Comparison of ENCODE assay signal across 15 cellular contexts in the genomic region with DNA sequence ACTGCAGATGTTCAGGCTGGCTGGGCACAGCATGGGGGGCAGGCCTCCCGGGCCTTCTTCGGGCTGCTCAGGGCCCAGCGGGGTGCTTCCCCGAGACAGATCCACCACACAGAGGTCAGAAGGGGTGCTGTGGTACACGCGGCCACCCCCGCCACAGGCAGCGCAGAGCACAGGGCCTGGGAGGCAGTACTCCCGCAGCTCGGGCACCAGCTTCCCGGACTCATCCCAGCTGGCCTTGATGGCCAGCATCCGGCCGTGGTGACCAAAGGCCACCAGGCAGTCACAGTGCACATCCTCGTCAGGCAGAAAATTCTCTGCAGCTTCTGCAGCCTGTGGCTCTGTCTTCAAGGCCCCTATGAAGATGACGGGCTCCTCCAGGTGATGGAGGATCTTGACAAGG. TPM values are rescaled to one million over a fixed set of nuclear protein-coding genes. Genes with fewer than 3 reads are reported as not detected.
DNase-seq lines count a peak whose midpoint lies in the region; ATAC-seq and TF ChIP-seq lines count a peak whose summit lies in the region.
"Had no signal": no experiment of that assay in that cellular context is flagged by ENCODE, and none has a peak within 500 bp of the region (broad histone marks: within the 10 kb centered on the region; RNA-seq: fewer than 3 reads in every experiment).

No MANE protein-coding gene starts in this region.

- H3K4me1 ChIP-seq in spleen (peaks cover 19 to 63% (median 50%) of the 10 kb centered on the region in 6 donors), MM.1S (ENCODE audit: low read length) (peaks cover 16% of the 10 kb centered on the region; the same call in 1 of the 2 replicates)

- H3K4me3 ChIP-seq in spleen, result peak overlapping the region in 4 of 8 donors; percentile 5 to 98 (median 50)
- no peak overlapping the region for H3K4me3 ChIP-seq in MM.1S (ENCODE audit: low read length)
- H3K4me3 ChIP-seq: PC-9 had no signal

- peaks cover 11% of the 10 kb centered on the region for H3K36me3 Mint-ChIP-seq in activated naive CD4-positive, alpha-beta T cell treated with anti-CD3 and anti-CD28 coated beads, Interleukin-2, amount 10 ng/mL, durations not matched to agents 7 days and 5 days
- peaks cover 19% of the 10 kb centered on the region for H3K36me3 Mint-ChIP-seq in activated CD8-positive, alpha-beta T cell treated with anti-CD3 and anti-CD28 coated beads for 36 hours (ENCODE audit: low read depth)
- H3K36me3 Mint-ChIP-seq in glutamatergic neuron (ENCODE audit: unreplicated experiment), result no peaks in the 10 kb centered on the region

- H3K27ac ChIP-seq in spleen (peak overlapping the region in 6 of 8 donors; percentile 4 to 94 (median 76)), MM.1S (ENCODE audit: low read length) (no peak overlapping the region)
- H3K27ac ChIP-seq: PC-9, vagina had no signal

- no peak overlapping the region for H3K4me2 ChIP-seq in MM.1S (ENCODE audit: low read depth, low read length)

- H3K79me2 ChIP-seq in MM.1S (ENCODE audit: low read length), result peaks cover 27% of the 10 kb centered on the region

- no peaks in the 10 kb centered on the region for H4K20me1 ChIP-seq in MM.1S (ENCODE audit: insufficient read depth, low read length)

- peaks cover 41% of the 10 kb centered on the region for H3K4me1 Mint-ChIP-seq in activated naive CD4-positive, alpha-beta T cell treated with anti-CD3 and anti-CD28 coated beads, Interleukin-2, amount 10 ng/mL, durations not matched to agents 7 days and 5 days
- peaks cover 35% of the 10 kb centered on the region for H3K4me1 Mint-ChIP-seq in activated CD8-positive, alpha-beta T cell treated with anti-CD3 and anti-CD28 coated beads for 36 hours (ENCODE audit: low read depth)
- H3K4me1 Mint-ChIP-seq in glutamatergic neuron (ENCODE audit: low read depth, unreplicated experiment), result peaks cover 10% of the 10 kb centered on the region

- intact Hi-C loops in activated CD8-positive, alpha-beta T cell treated with anti-CD3 and anti-CD28 coated beads for 36 hours (cut with micrococcal nuclease), result no loop called here
- intact Hi-C loops in spleen (cut with DNase I; ENCODE audit: low total_unique reads), result no loop called here

- H3K9me3 ChIP-seq in spleen (no peaks in the 10 kb centered on the region), MM.1S (replicated peaks; ENCODE audit: insufficient read depth, low read length) (no peaks in the 10 kb centered on the region)
- H3K9me3 ChIP-seq: vagina had no signal

- POLR2A ChIA-PET in activated CD8-positive, alpha-beta T cell treated with anti-CD3 and anti-CD28 coated beads for 36 hours (lab: Charles Lee), result interaction anchor here (0.5 to 4.1 kb wide), 4 partner anchors 11 to 35 kb away, joined by 3 to 22 read pairs (median 8); no protein-coding TSS in a partner anchor

- H3K27me3 ChIP-seq in spleen (replicated peaks in 1 of 7), result no peaks in the 10 kb centered on the region
- no peaks in the 10 kb centered on the region for H3K27me3 ChIP-seq in MM.1S (replicated peaks; ENCODE audit: insufficient read depth, low read length)
- H3K27me3 ChIP-seq: vagina had no signal

- H3K9me3 Mint-ChIP-seq in activated naive CD4-positive, alpha-beta T cell treated with anti-CD3 and anti-CD28 coated beads, Interleukin-2, amount 10 ng/mL, durations not matched to agents 7 days and 5 days, result no peaks in the 10 kb centered on the region
- no peaks in the 10 kb centered on the region for H3K9me3 Mint-ChIP-seq in activated CD8-positive, alpha-beta T cell treated with anti-CD3 and anti-CD28 coated beads for 36 hours
- H3K9me3 Mint-ChIP-seq in glutamatergic neuron (ENCODE audit: unreplicated experiment), result peaks cover 14% of the 10 kb centered on the region

- DNase-seq in activated naive CD4-positive, alpha-beta T cell treated with anti-CD3 and anti-CD28 coated beads, Interleukin-2, amount 10 ng/mL, durations not matched to agents 7 days and 5 days, result no peak
- DNase-seq in activated naive CD4-positive, alpha-beta T cell treated with Interleukin-2 at 50 U/mL for 16 hours, result no peak
- no peak for DNase-seq in activated CD8-positive, alpha-beta T cell treated with anti-CD3 and anti-CD28 coated beads for 36 hours
- no peak for DNase-seq in glutamatergic neuron
- DNase-seq in spleen, result peak; percentile 82
- no peak for DNase-seq in MM.1S
- DNase-seq in glomerular visceral epithelial cell (ENCODE audit: extremely low spot score), result no peak
- DNase-seq: DMS79 treated with DMSO at 0.1 percent for 48 hours; mesendoderm; NCI-H1417; NCI-H510A treated with DMSO at 0.1 percent for 48 hours; PC-9; stimulated activated CD4-positive, alpha-beta T cell treated with anti-CD3 and anti-CD28 coated beads, Interleukin-1b, Interleukin-23, amount 100 ng/mL, for 48 hours had no signal

- no peak for TF ChIP-seq CTCF in activated CD8-positive, alpha-beta T cell treated with anti-CD3 and anti-CD28 coated beads for 36 hours (IDR thresholded peaks at IDR 0.05)
- TF ChIP-seq CTCF in glutamatergic neuron (IDR thresholded peaks at IDR 0.05; ENCODE audit: partially characterized antibody, unreplicated experiment) (no peak), spleen (IDR thresholded peaks at IDR 0.05 in 8 of 11, conservative IDR thresholded peaks at IDR 0.05 in 3 of 11) (no peak), MM.1S (IDR thresholded peaks at IDR 0.05; ENCODE audit: low read length) (no peak)

- peak overlapping the region; percentile 60 for H3K27ac Mint-ChIP-seq in activated naive CD4-positive, alpha-beta T cell treated with anti-CD3 and anti-CD28 coated beads, Interleukin-2, amount 10 ng/mL, durations not matched to agents 7 days and 5 days
- H3K27ac Mint-ChIP-seq in activated CD8-positive, alpha-beta T cell treated with anti-CD3 and anti-CD28 coated beads for 36 hours, result no peak overlapping the region
- no peak overlapping the region for H3K27ac Mint-ChIP-seq in glutamatergic neuron (ENCODE audit: unreplicated experiment)

- WGBS in spleen, 5 donors, result 72 to 87% (median 81%) methylated on average over 12 to 15 of the region's 15 CpGs

- H3K9ac ChIP-seq in MM.1S (ENCODE audit: low read length), result no peak overlapping the region

- peak overlapping the region; percentile 78 for H3K4me3 Mint-ChIP-seq in activated naive CD4-positive, alpha-beta T cell treated with anti-CD3 and anti-CD28 coated beads, Interleukin-2, amount 10 ng/mL, durations not matched to agents 7 days and 5 days
- peak overlapping the region; percentile 87 for H3K4me3 Mint-ChIP-seq in activated CD8-positive, alpha-beta T cell treated with anti-CD3 and anti-CD28 coated beads for 36 hours
- H3K4me3 Mint-ChIP-seq in glutamatergic neuron (ENCODE audit: unreplicated experiment), result peak overlapping the region; percentile 46

- peaks cover 4 to 56% (median 46%) of the 10 kb centered on the region in 6 donors for H3K36me3 ChIP-seq in spleen
- H3K36me3 ChIP-seq in MM.1S (replicated peaks; ENCODE audit: insufficient read depth, low read length), result no peaks in the 10 kb centered on the region

- H3K27me3 Mint-ChIP-seq in activated naive CD4-positive, alpha-beta T cell treated with anti-CD3 and anti-CD28 coated beads, Interleukin-2, amount 10 ng/mL, durations not matched to agents 7 days and 5 days, result no peaks in the 10 kb centered on the region
- H3K27me3 Mint-ChIP-seq in activated CD8-positive, alpha-beta T cell treated with anti-CD3 and anti-CD28 coated beads for 36 hours, result no peaks in the 10 kb centered on the region
- peaks cover 13% of the 10 kb centered on the region for H3K27me3 Mint-ChIP-seq in glutamatergic neuron (ENCODE audit: unreplicated experiment)

- no peaks in the 10 kb centered on the region for H3K9me2 ChIP-seq in MM.1S (replicated peaks; ENCODE audit: insufficient read depth, low read length)

- H3F3A ChIP-seq in MM.1S (ENCODE audit: insufficient read depth, low read length), result peaks cover 22% of the 10 kb centered on the region

- ATAC-seq in activated CD8-positive, alpha-beta T cell treated with anti-CD3 and anti-CD28 coated beads for 36 hours, result no peak
- no peak for ATAC-seq in GM18502 (IDR thresholded peaks at IDR 0.05; ENCODE audit: poor library complexity, unreplicated experiment)

- H2AFZ ChIP-seq in MM.1S (ENCODE audit: low read length), result no peak overlapping the region
- H2AFZ ChIP-seq: PC-9 had no signal

- CTCF ChIA-PET in activated naive CD4-positive, alpha-beta T cell treated with anti-CD3 and anti-CD28 coated beads, Interleukin-2, amount 10 ng/mL, durations not matched to agents 7 days and 5 days (lab: Charles Lee), result no interaction called here
- CTCF ChIA-PET in activated CD8-positive, alpha-beta T cell treated with anti-CD3 and anti-CD28 coated beads for 36 hours (lab: Charles Lee), result no interaction called here

- no peak for TF ChIP-seq POLR2A in spleen (IDR thresholded peaks at IDR 0.05)

RNA-seq across cellular contexts. Expression of a gene that starts 1.9 kb away (rescaled TPM):
- total RNA-seq in activated CD8-positive, alpha-beta T cell treated with anti-CD3 and anti-CD28 coated beads for 36 hours, result 10 to 100 TPM; 40.5 to 42.7 TPM
- 56.5 TPM for total RNA-seq in glutamatergic neuron (ENCODE audit: unreplicated experiment)
- 10 to 100 TPM; 36.8 to 59.2 (median 50.2) TPM for total RNA-seq in spleen
- 10 to 100 TPM; 32.2 to 77.2 (median 52.0) TPM for polyA plus RNA-seq in spleen

RNA-seq across cellular contexts. Expression of a gene that starts 22.1 kb away (rescaled TPM):
- total RNA-seq in activated CD8-positive, alpha-beta T cell treated with anti-CD3 and anti-CD28 coated beads for 36 hours, result under 1 TPM in 1 of 2 experiments, not detected in 1; 0.32 TPM
- 6.1 TPM for total RNA-seq in glutamatergic neuron (ENCODE audit: unreplicated experiment)
- total RNA-seq in spleen, result 1 to 10 TPM; 1.2 to 4.0 (median 2.8) TPM
- polyA plus RNA-seq in spleen, result 1 to 10 TPM in 1 of 3 donors, under 1 TPM in 2; 0.41 to 2.6 (median 0.76) TPM

RNA-seq across cellular contexts. Expression of a gene that starts 37.7 kb away (rescaled TPM):
- total RNA-seq in activated CD8-positive, alpha-beta T cell treated with anti-CD3 and anti-CD28 coated beads for 36 hours, result 1,000 to 10,000 TPM; 4,606 to 4,756 TPM
- total RNA-seq in glutamatergic neuron (ENCODE audit: unreplicated experiment) (5,342 TPM), spleen (1,000 to 10,000 TPM; 1,726 to 6,270 (median 2,803) TPM)
- 1,000 to 10,000 TPM; 1,119 to 1,902 (median 1,793) TPM for polyA plus RNA-seq in spleen
